ENCODE assay signal across 37 cellular contexts in genomic region chr2:196475621-196476020, GRCh38.
"Had no signal": no experiment of that assay in that cellular context is flagged by ENCODE, and none has a peak within 500 bp of the region (broad histone marks: within the 10 kb centered on the region; RNA-seq: fewer than 3 reads in every experiment).

No MANE protein-coding gene starts in this region.

- ATAC-seq: activated CD4-positive, CD25-positive, alpha-beta regulatory T cell treated with anti-CD3 and anti-CD28 coated beads, Interleukin-2, amount 50 U/mL, for 24 hours; activated CD8-positive, alpha-beta T cell treated with anti-CD3 and anti-CD28 coated beads for 36 hours; activated naive CD4-positive, alpha-beta T cell treated with anti-CD3 and anti-CD28 coated beads, Interleukin-2, amount 50 U/mL, for 72 hours; activated T-cell treated with anti-CD3 and anti-CD28 coated beads, Interleukin-2, amount 50 U/mL, for 4 hours; activated T-cell treated with anti-CD3 and anti-CD28 coated beads, Interleukin-2, amount 50 U/mL, for 72 hours; activated T-helper 17 cell treated with anti-CD3 and anti-CD28 coated beads, Interleukin-2, amount 50 U/mL, for 72 hours; body of pancreas had no signal

- H3K27ac Mint-ChIP-seq: activated CD4-positive, alpha-beta memory T cell treated with anti-CD3 and anti-CD28 coated beads for 36 hours; activated CD4-positive, alpha-beta T cell treated with anti-CD3 and anti-CD28 coated beads, Interleukin-2, amount 10 ng/mL, durations not matched to agents 24 days and 14 days; activated CD8-positive, alpha-beta T cell treated with anti-CD3 and anti-CD28 coated beads for 36 hours; activated naive CD4-positive, alpha-beta T cell treated with anti-CD3 and anti-CD28 coated beads for 36 hours; activated naive CD4-positive, alpha-beta T cell treated with anti-CD3 and anti-CD28 coated beads, Interleukin-2, amount 50 U/mL, for 72 hours; activated naive CD8-positive, alpha-beta T cell treated with anti-CD3 and anti-CD28 coated beads for 36 hours; activated T-cell treated with anti-CD3 and anti-CD28 coated beads, Interleukin-2, amount 50 U/mL, for 72 hours; activated T-helper 1 cell treated with anti-CD3 and anti-CD28 coated beads, Interleukin-12 subunit alpha, Interleukin-12 subunit beta, Interleukin-2, Interleukin-4 antibody, amounts not matched to agents 30 ng/mL and 10 ng/mL and 1 ng/mL, durations not matched to agents 14 hours and 24 hours and 36 hours; activated T-helper 17 cell treated with anti-CD3 and anti-CD28 coated beads, Interleukin-2, amount 50 U/mL, for 72 hours; T-helper 2 cell treated with Interferon-gamma antibody and Interleukin-4, amounts not matched to agents 5 μg/mL and 100 μg/mL, for 36 hours had no signal

- H3K36me3 ChIP-seq: adrenal gland, brain microvascular endothelial cell, breast epithelium had no signal

- H3K9me3 Mint-ChIP-seq: activated CD4-positive, alpha-beta memory T cell treated with anti-CD3 and anti-CD28 coated beads for 36 hours; activated CD4-positive, alpha-beta T cell treated with anti-CD3 and anti-CD28 coated beads, Interleukin-2, amount 10 ng/mL, durations not matched to agents 24 days and 14 days; activated CD8-positive, alpha-beta T cell treated with anti-CD3 and anti-CD28 coated beads for 36 hours; activated naive CD4-positive, alpha-beta T cell treated with anti-CD3 and anti-CD28 coated beads for 36 hours; activated naive CD4-positive, alpha-beta T cell treated with anti-CD3 and anti-CD28 coated beads, Interleukin-2, amount 50 U/mL, for 72 hours; activated naive CD8-positive, alpha-beta T cell treated with anti-CD3 and anti-CD28 coated beads for 36 hours; activated T-cell treated with anti-CD3 and anti-CD28 coated beads, Interleukin-2, amount 50 U/mL, for 4 hours; activated T-cell treated with anti-CD3 and anti-CD28 coated beads, Interleukin-2, amount 50 U/mL, for 72 hours; activated T-helper 1 cell treated with anti-CD3 and anti-CD28 coated beads, Interleukin-12 subunit alpha, Interleukin-12 subunit beta, Interleukin-2, Interleukin-4 antibody, amounts not matched to agents 30 ng/mL and 10 ng/mL and 1 ng/mL, durations not matched to agents 14 hours and 24 hours and 36 hours; activated T-helper 17 cell treated with anti-CD3 and anti-CD28 coated beads, Interleukin-2, amount 50 U/mL, for 72 hours; T-helper 2 cell treated with Interferon-gamma antibody and Interleukin-4, amounts not matched to agents 5 μg/mL and 100 μg/mL, for 36 hours had no signal

- DNase-seq: activated CD4-positive, alpha-beta memory T cell treated with anti-CD3 and anti-CD28 coated beads for 36 hours; activated CD4-positive, alpha-beta T cell treated with anti-CD3 and anti-CD28 coated beads for 1 hour; activated CD4-positive, alpha-beta T cell treated with anti-CD3 and anti-CD28 coated beads for 4 hours; activated CD4-positive, alpha-beta T cell treated with anti-CD3 and anti-CD28 coated beads, Interleukin-2, amount 10 ng/mL, durations not matched to agents 24 days and 14 days; activated CD4-positive, alpha-beta T cell treated with anti-CD3 and anti-CD28 coated beads, Interleukin-2, amount 50 U/mL, for 1 hour; activated CD4-positive, alpha-beta T cell treated with anti-CD3 and anti-CD28 coated beads, Interleukin-2, amount 50 U/mL, for 4 hours; activated CD4-positive, CD25-positive, alpha-beta regulatory T cell; activated CD8-positive, alpha-beta memory T cell treated with anti-CD3 and anti-CD28 coated beads, Interleukin-2, amount 50 U/mL, for 4 hours; activated CD8-positive, alpha-beta T cell treated with anti-CD3 and anti-CD28 coated beads for 36 hours; activated effector memory CD4-positive, alpha-beta T cell treated with anti-CD3 and anti-CD28 coated beads, Interleukin-2, amount 50 U/mL, for 16 hours; activated gamma-delta T cell treated with Interleukin-2 at 50 U/mL for 16 hours; activated naive CD4-positive, alpha-beta T cell; activated naive CD4-positive, alpha-beta T cell treated with anti-CD3 and anti-CD28 coated beads for 36 hours; activated naive CD4-positive, alpha-beta T cell treated with anti-CD3 and anti-CD28 coated beads, Interleukin-2, amount 50 U/mL, for 16 hours; activated naive CD8-positive, alpha-beta T cell treated with anti-CD3 and anti-CD28 coated beads for 36 hours; activated T-cell treated with anti-CD3 and anti-CD28 coated beads for 4 hours; activated T-cell treated with anti-CD3 and anti-CD28 coated beads, Interleukin-2, amount 50 U/mL, for 1 hour; activated T-cell treated with anti-CD3 and anti-CD28 coated beads, Interleukin-2, amount 50 U/mL, for 4 hours; activated T-cell treated with anti-CD3 and anti-CD28 coated beads, Interleukin-2, amount 50 U/mL, for 72 hours; adrenal gland; amniotic stem cell; aorta; body of pancreas; brain microvascular endothelial cell; central memory CD4-positive, alpha-beta T cell; T-helper 2 cell; T-helper 9 cell had no signal

- H3K36me3 Mint-ChIP-seq: activated CD4-positive, alpha-beta memory T cell treated with anti-CD3 and anti-CD28 coated beads for 36 hours; activated naive CD4-positive, alpha-beta T cell treated with anti-CD3 and anti-CD28 coated beads, Interleukin-2, amount 50 U/mL, for 72 hours; activated naive CD8-positive, alpha-beta T cell treated with anti-CD3 and anti-CD28 coated beads for 36 hours had no signal

- H3K4me3 Mint-ChIP-seq: activated CD4-positive, alpha-beta memory T cell treated with anti-CD3 and anti-CD28 coated beads for 36 hours; activated CD4-positive, alpha-beta T cell treated with anti-CD3 and anti-CD28 coated beads, Interleukin-2, amount 10 ng/mL, durations not matched to agents 24 days and 14 days; activated CD8-positive, alpha-beta T cell treated with anti-CD3 and anti-CD28 coated beads for 36 hours; activated naive CD4-positive, alpha-beta T cell treated with anti-CD3 and anti-CD28 coated beads for 36 hours; activated naive CD8-positive, alpha-beta T cell treated with anti-CD3 and anti-CD28 coated beads for 36 hours; activated T-cell treated with anti-CD3 and anti-CD28 coated beads, Interleukin-2, amount 50 U/mL, for 4 hours; activated T-cell treated with anti-CD3 and anti-CD28 coated beads, Interleukin-2, amount 50 U/mL, for 72 hours; activated T-helper 1 cell treated with anti-CD3 and anti-CD28 coated beads, Interleukin-12 subunit alpha, Interleukin-12 subunit beta, Interleukin-2, Interleukin-4 antibody, amounts not matched to agents 30 ng/mL and 10 ng/mL and 1 ng/mL, durations not matched to agents 14 hours and 24 hours and 36 hours; activated T-helper 17 cell treated with anti-CD3 and anti-CD28 coated beads, Interleukin-2, amount 50 U/mL, for 72 hours; T-helper 2 cell treated with Interferon-gamma antibody and Interleukin-4, amounts not matched to agents 5 μg/mL and 100 μg/mL, for 36 hours had no signal

- H3K4me1 ChIP-seq: adrenal gland, body of pancreas, breast epithelium had no signal

- H3K27me3 ChIP-seq: adrenal gland, body of pancreas, brain microvascular endothelial cell, breast epithelium had no signal

- H3K4me1 Mint-ChIP-seq: activated CD4-positive, alpha-beta T cell treated with anti-CD3 and anti-CD28 coated beads, Interleukin-2, amount 10 ng/mL, durations not matched to agents 24 days and 14 days; activated naive CD8-positive, alpha-beta T cell treated with anti-CD3 and anti-CD28 coated beads for 36 hours; activated T-helper 17 cell treated with anti-CD3 and anti-CD28 coated beads, Interleukin-2, amount 50 U/mL, for 72 hours had no signal

- H3K4me3 ChIP-seq: adrenal gland, body of pancreas, breast epithelium had no signal

- H3K27ac ChIP-seq: adrenal gland, body of pancreas, brain microvascular endothelial cell, breast epithelium, VCaP had no signal

- H3K9me3 ChIP-seq: adrenal gland, body of pancreas, breast epithelium had no signal

- H3K27me3 Mint-ChIP-seq: activated CD4-positive, alpha-beta memory T cell treated with anti-CD3 and anti-CD28 coated beads for 36 hours had no signal

- FAIRE-seq: astrocyte, colon, TTC549 had no signal
